ENCODE assay signal across 1 cellular context in the genomic region with DNA sequence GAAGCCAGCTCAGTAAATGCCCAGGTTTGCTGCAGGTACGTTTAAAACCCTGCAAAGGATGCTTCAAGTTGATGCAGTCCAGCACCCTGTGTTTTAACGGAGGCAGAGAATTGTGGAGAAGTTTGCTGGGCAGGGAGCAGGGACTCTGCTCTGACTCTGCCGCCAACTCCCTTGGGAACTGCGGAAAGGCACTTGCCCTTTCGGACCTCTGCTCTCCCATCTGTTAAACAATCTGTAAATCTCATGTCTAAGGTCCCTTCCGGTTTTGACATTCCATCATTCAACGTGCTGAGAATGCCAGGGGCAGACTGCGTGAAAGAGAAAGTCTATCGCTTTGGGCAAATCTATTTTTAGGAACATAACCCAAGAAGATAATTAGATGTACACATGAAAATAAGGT.
TF ChIP-seq lines count a peak whose summit lies in the region.

No MANE protein-coding gene starts in this region.

TF ChIP-seq in H1, 55 proteins besides CTCF, POLR2A, EP300 and RAD21:
- TF ChIP-seq, protein P1, sequence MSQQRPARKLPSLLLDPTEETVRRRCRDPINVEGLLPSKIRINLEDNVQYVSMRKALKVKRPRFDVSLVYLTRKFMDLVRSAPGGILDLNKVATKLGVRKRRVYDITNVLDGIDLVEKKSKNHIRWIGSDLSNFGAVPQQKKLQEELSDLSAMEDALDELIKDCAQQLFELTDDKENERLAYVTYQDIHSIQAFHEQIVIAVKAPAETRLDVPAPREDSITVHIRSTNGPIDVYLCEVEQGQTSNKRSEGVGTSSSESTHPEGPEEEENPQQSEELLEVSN (IDR thresholded peaks at IDR 0.05), result no peak
- no peak for TF ChIP-seq GABPA (IDR thresholded peaks at IDR 0.05; ENCODE audit: borderline replicate concordance, insufficient read depth, low read length)
- no peak for TF ChIP-seq SIX5 (IDR thresholded peaks at IDR 0.05; ENCODE audit: low read depth, low read length)
- TF ChIP-seq PHF8 (conservative IDR thresholded peaks at IDR 0.05; ENCODE audit: low read depth, low read length), result no peak
- TF ChIP-seq JUND (IDR thresholded peaks at IDR 0.05; ENCODE audit: low read length), result no peak
- no peak for TF ChIP-seq TCF12 (IDR thresholded peaks at IDR 0.05; ENCODE audit: low read depth, low read length)
- TF ChIP-seq NANOG (IDR thresholded peaks at IDR 0.05; ENCODE audit: insufficient read depth, low read depth, low read length, poor library complexity, severe bottlenecking), result no peak
- no peak for TF ChIP-seq RFX5 (IDR thresholded peaks at IDR 0.05; ENCODE audit: borderline replicate concordance, low read depth, low read length)
- no peak for TF ChIP-seq NRF1 (IDR thresholded peaks at IDR 0.05; ENCODE audit: low read depth, low read length)
- TF ChIP-seq CHD2 (IDR thresholded peaks at IDR 0.05; ENCODE audit: low read length), result no peak
